ENCODE assay signal across 13 cellular contexts in genomic region chr12:87660987-87661769, GRCh38.
DNase-seq lines count a peak whose midpoint lies in the region; ATAC-seq and TF ChIP-seq lines count a peak whose summit lies in the region.
"Had no signal": no experiment of that assay in that cellular context is flagged by ENCODE, and none has a peak within 500 bp of the region (broad histone marks: within the 10 kb centered on the region; RNA-seq: fewer than 3 reads in every experiment).

No MANE protein-coding gene starts in this region.

- no peak for DNase-seq in CD8-positive, alpha-beta memory T cell
- DNase-seq in PC-9: no peak
- DNase-seq in epithelial cell of prostate (ENCODE audit: low read depth, low spot score): peak; percentile 39
- no peak for DNase-seq in SKM-1 (lab: John Stamatoyannopoulos, UW; ENCODE audit: unreplicated experiment)
- DNase-seq in GM10248 (ENCODE audit: extremely low spot score): no peak
- DNase-seq in substantia nigra (lab: John Stamatoyannopoulos, UW): no peak
- DNase-seq: activated CD8-positive, alpha-beta memory T cell treated with anti-CD3 and anti-CD28 coated beads for 24 hours; activated naive CD4-positive, alpha-beta T cell treated with anti-CD3 and anti-CD28 coated beads for 36 hours; foreskin melanocyte; KBM-7; nucleus accumbens had no signal

- TF ChIP-seq CTCF in PC-9 (conservative IDR thresholded peaks at IDR 0.05) (no peak), GM10248 (IDR thresholded peaks at IDR 0.05; ENCODE audit: control extremely low read depth, extremely low read depth, low read depth, missing control alignments) (no peak)

- CTCF ChIA-PET in CD8-positive, alpha-beta memory T cell (lab: Charles Lee): no interaction called here
- CTCF ChIA-PET in PC-9 (lab: Charles Lee): no interaction called here
- CTCF ChIA-PET in GM10248 (lab: Yijun Ruan, JAX): no interaction called here

- BruUV-seq in PC-9 (replicated peaks; lab: Mats Ljungman, UMichigan): no TSS peak

- POLR2A ChIA-PET in CD8-positive, alpha-beta memory T cell (lab: Charles Lee): no interaction called here
- POLR2A ChIA-PET in PC-9 (lab: Charles Lee; ENCODE audit: unreplicated experiment): no interaction called here
- POLR2A ChIA-PET in GM10248 (lab: Yijun Ruan, JAX): no interaction called here

- no peak for ATAC-seq in HG02970 (IDR thresholded peaks at IDR 0.05; ENCODE audit: low FRiP score, unreplicated experiment)

- no peaks in the 10 kb centered on the region for H3K4me1 ChIP-seq in CD8-positive, alpha-beta memory T cell (ENCODE audit: insufficient read depth, low read length)
- no peaks in the 10 kb centered on the region for H3K4me1 ChIP-seq in PC-9 (replicated peaks; ENCODE audit: insufficient read depth)
- H3K4me1 ChIP-seq in muscle layer of duodenum (ENCODE audit: control insufficient read depth in 1 of 2, insufficient read depth in 2 of 2, low read length in 2 of 2): no peaks in the 10 kb centered on the region

- H3K4me2 ChIP-seq in PC-9: peak overlapping the region; percentile 80

- no peaks in the 10 kb centered on the region for H3K27me3 ChIP-seq in CD8-positive, alpha-beta memory T cell (ENCODE audit: insufficient read depth, low read length, poor library complexity, severe bottlenecking)
- H3K27me3 ChIP-seq in PC-9 (ENCODE audit: insufficient read depth, low read depth): no peaks in the 10 kb centered on the region
- H3K27me3 ChIP-seq in muscle layer of duodenum (ENCODE audit: low read depth, low read length): no peaks in the 10 kb centered on the region

- no peaks in the 10 kb centered on the region for H3K9me2 ChIP-seq in PC-9 (ENCODE audit: insufficient read depth)

- peaks cover 10 to 17% (median 15%) of the 10 kb centered on the region in 3 donors for H3K4me1 Mint-ChIP-seq in CD8-positive, alpha-beta memory T cell

- H3K36me3 Mint-ChIP-seq in CD8-positive, alpha-beta memory T cell: no peaks in the 10 kb centered on the region

- H3K9me3 Mint-ChIP-seq in CD8-positive, alpha-beta memory T cell: peaks cover 0 to 4% (median 0%) of the 10 kb centered on the region in 5 donors
- H3K9me3 Mint-ChIP-seq: activated naive CD4-positive, alpha-beta T cell treated with anti-CD3 and anti-CD28 coated beads for 36 hours had no signal

- no peaks in the 10 kb centered on the region for H3K36me3 ChIP-seq in CD8-positive, alpha-beta memory T cell (ENCODE audit: insufficient read depth, low read length)
- H3K36me3 ChIP-seq in PC-9 (ENCODE audit: low read depth): no peaks in the 10 kb centered on the region
- no peaks in the 10 kb centered on the region for H3K36me3 ChIP-seq in muscle layer of duodenum (ENCODE audit: control insufficient read depth in 1 of 2, insufficient read depth in 2 of 2, low read length in 2 of 2)

- no peaks in the 10 kb centered on the region for H4K20me1 ChIP-seq in PC-9 (ENCODE audit: insufficient read depth)

- H2AFZ ChIP-seq in PC-9: peak overlapping the region; percentile 84

- no peak overlapping the region for H3K4me3 ChIP-seq in CD8-positive, alpha-beta memory T cell (ENCODE audit: low read length)
- H3K4me3 ChIP-seq in PC-9: peak overlapping the region; percentile 55; the same call in 1 of the 2 replicates
- peak overlapping the region; percentile 49 to 51 for H3K4me3 ChIP-seq in muscle layer of duodenum (ENCODE audit: low read depth in 1 of 2, low read length in 2 of 2)

- H3F3A ChIP-seq in PC-9 (ENCODE audit: insufficient read depth, low read depth): no peaks in the 10 kb centered on the region

- no peak overlapping the region for H3K27ac ChIP-seq in CD8-positive, alpha-beta memory T cell (ENCODE audit: low read depth, low read length)
- H3K27ac ChIP-seq in PC-9 (no peak overlapping the region), epithelial cell of prostate (peak overlapping the region; percentile 0), muscle layer of duodenum (ENCODE audit: low read length) (no peak overlapping the region), substantia nigra (ENCODE audit: low read depth, low read length, poor library complexity, severe bottlenecking) (no peak overlapping the region)

- no peaks in the 10 kb centered on the region for H3K27me3 Mint-ChIP-seq in CD8-positive, alpha-beta memory T cell

- H3K4me3 Mint-ChIP-seq in CD8-positive, alpha-beta memory T cell: peak overlapping the region in 6 of 7 donors; percentile 22 to 77 (median 61)
- H3K4me3 Mint-ChIP-seq: activated naive CD4-positive, alpha-beta T cell treated with anti-CD3 and anti-CD28 coated beads for 36 hours had no signal

- no peaks in the 10 kb centered on the region for H3K9me3 ChIP-seq in CD8-positive, alpha-beta memory T cell (ENCODE audit: low read length)
- no peaks in the 10 kb centered on the region for H3K9me3 ChIP-seq in PC-9 (ENCODE audit: insufficient read depth, low read depth)
- H3K9me3 ChIP-seq in muscle layer of duodenum (ENCODE audit: control insufficient read depth in 1 of 2, low read length in 2 of 2): no peaks in the 10 kb centered on the region

- no peaks in the 10 kb centered on the region for H3K79me2 ChIP-seq in PC-9 (ENCODE audit: low read depth)

- intact Hi-C loops in PC-9 (cut with micrococcal nuclease; ENCODE audit: unreplicated experiment): no loop called here

- peak overlapping the region in 3 of 8 donors; percentile 64 to 75 (median 65) for H3K27ac Mint-ChIP-seq in CD8-positive, alpha-beta memory T cell
- H3K27ac Mint-ChIP-seq: activated naive CD4-positive, alpha-beta T cell treated with anti-CD3 and anti-CD28 coated beads for 36 hours had no signal
